Comparison of ENCODE assay signal across 21 cellular contexts in genomic region chrX:103793541-103793932, GRCh38. TPM values are rescaled to one million over a fixed set of nuclear protein-coding genes. Genes with fewer than 3 reads are reported as not detected.
DNase-seq lines count a peak whose midpoint lies in the region; ATAC-seq and TF ChIP-seq lines count a peak whose summit lies in the region.
"Had no signal": no experiment of that assay in that cellular context is flagged by ENCODE, and none has a peak within 500 bp of the region (broad histone marks: within the 10 kb centered on the region; RNA-seq: fewer than 3 reads in every experiment).

No MANE protein-coding gene starts in this region.

- intact Hi-C loops in CD8-positive, alpha-beta T cell (cut with DNase I, micrococcal nuclease): no loop called here

- peaks cover 42% of the 10 kb centered on the region for H3K4me1 Mint-ChIP-seq in HFFc6 (ENCODE audit: low read depth)
- no peaks in the 10 kb centered on the region for H3K4me1 Mint-ChIP-seq in CD8-positive, alpha-beta T cell (ENCODE audit: low read depth)
- H3K4me1 Mint-ChIP-seq: activated T-helper 17 cell treated with anti-CD3 and anti-CD28 coated beads, Interleukin-2, amount 50 U/mL, for 72 hours; central memory CD8-positive, alpha-beta T cell had no signal

- no peaks in the 10 kb centered on the region for H3K9me3 Mint-ChIP-seq in HFFc6
- no peaks in the 10 kb centered on the region for H3K9me3 Mint-ChIP-seq in CD8-positive, alpha-beta T cell
- H3K9me3 Mint-ChIP-seq: activated naive CD8-positive, alpha-beta T cell treated with anti-CD3 and anti-CD28 coated beads, Interleukin-2, amount 50 U/mL, for 24 hours; activated T-helper 17 cell treated with anti-CD3 and anti-CD28 coated beads, Interleukin-2, amount 50 U/mL, for 72 hours; central memory CD8-positive, alpha-beta T cell had no signal

- peak overlapping the region; percentile 56 for H3K4me2 ChIP-seq in skeletal muscle satellite cell (ENCODE audit: low read length)
- H3K4me2 ChIP-seq: BLaER1 treated with 17β-estradiol and CSF1 and Interleukin-3, amounts not matched to agents 10 nM and 100 nM had no signal

- no peaks in the 10 kb centered on the region for H3K36me3 ChIP-seq in skeletal muscle satellite cell (ENCODE audit: insufficient read depth, low read length)
- H3K36me3 ChIP-seq in CD8-positive, alpha-beta T cell (ENCODE audit: insufficient read depth, low read length): no peaks in the 10 kb centered on the region
- H3K36me3 ChIP-seq: BLaER1 treated with 17β-estradiol and CSF1 and Interleukin-3, amounts not matched to agents 10 nM and 100 nM; HAP-1; spleen had no signal

- ATAC-seq in foreskin keratinocyte: peak; percentile 10
- no peak for ATAC-seq in CD8-positive, alpha-beta T cell
- ATAC-seq in GM18498 (IDR thresholded peaks at IDR 0.05; ENCODE audit: unreplicated experiment): no peak
- ATAC-seq: activated naive CD8-positive, alpha-beta T cell treated with anti-CD3 and anti-CD28 coated beads, Interleukin-2, amount 50 U/mL, for 24 hours; activated T-helper 17 cell treated with anti-CD3 and anti-CD28 coated beads, Interleukin-2, amount 50 U/mL, for 72 hours; left colon had no signal

- H3K36me3 Mint-ChIP-seq in HFFc6 (ENCODE audit: low read depth): no peaks in the 10 kb centered on the region
- H3K36me3 Mint-ChIP-seq in CD8-positive, alpha-beta T cell: no peaks in the 10 kb centered on the region

- no peaks in the 10 kb centered on the region for H3K9me3 ChIP-seq in skeletal muscle satellite cell (replicated peaks; ENCODE audit: low read length)
- no peaks in the 10 kb centered on the region for H3K9me3 ChIP-seq in CD8-positive, alpha-beta T cell (ENCODE audit: low read length)
- H3K9me3 ChIP-seq: HAP-1, spleen had no signal

- POLR2A ChIA-PET in CD8-positive, alpha-beta T cell (lab: Charles Lee): no interaction called here

- DNase-seq in HFFc6 (no peak), foreskin keratinocyte (no peak), UCSD-AML1 (lab: John Stamatoyannopoulos, UW; ENCODE audit: unreplicated experiment) (no peak), NCI-H748 treated with DMSO at 0.1 percent for 48 hours (lab: John Stamatoyannopoulos, UW) (no peak)
- DNase-seq in CD8-positive, alpha-beta T cell: no peak
- DNase-seq: activated CD4-positive, alpha-beta T cell treated with anti-CD3 and anti-CD28 coated beads for 1 hour; activated naive CD8-positive, alpha-beta T cell treated with anti-CD3 and anti-CD28 coated beads, Interleukin-2, amount 50 U/mL, for 24 hours; DMS 273 treated with DMSO at 0.1 percent for 48 hours; left colon; NCI-H1694 treated with DMSO at 0.1 percent for 48 hours; posterior cingulate gyrus; spleen; T-helper 9 cell had no signal

- TF ChIP-seq CTCF in HFFc6 (IDR thresholded peaks at IDR 0.05) (no peak), foreskin keratinocyte (conservative IDR thresholded peaks at IDR 0.05) (no peak)
- no peak for TF ChIP-seq CTCF in CD8-positive, alpha-beta T cell (IDR thresholded peaks at IDR 0.05)

- no peaks in the 10 kb centered on the region; the same call in 1 of the 2 replicates for H3K27me3 Mint-ChIP-seq in HFFc6 (ENCODE audit: insufficient read depth)
- H3K27me3 Mint-ChIP-seq in CD8-positive, alpha-beta T cell (ENCODE audit: low read depth): no peaks in the 10 kb centered on the region
- H3K27me3 Mint-ChIP-seq: activated naive CD8-positive, alpha-beta T cell treated with anti-CD3 and anti-CD28 coated beads, Interleukin-2, amount 50 U/mL, for 24 hours; activated T-helper 17 cell treated with anti-CD3 and anti-CD28 coated beads, Interleukin-2, amount 50 U/mL, for 72 hours; central memory CD8-positive, alpha-beta T cell had no signal

- H3K4me3 Mint-ChIP-seq in HFFc6: peak overlapping the region; percentile 89
- no peak overlapping the region for H3K4me3 Mint-ChIP-seq in CD8-positive, alpha-beta T cell
- H3K4me3 Mint-ChIP-seq: activated naive CD8-positive, alpha-beta T cell treated with anti-CD3 and anti-CD28 coated beads, Interleukin-2, amount 50 U/mL, for 24 hours; activated T-helper 17 cell treated with anti-CD3 and anti-CD28 coated beads, Interleukin-2, amount 50 U/mL, for 72 hours; central memory CD8-positive, alpha-beta T cell had no signal

- H3K27ac Mint-ChIP-seq in HFFc6: peak overlapping the region; percentile 80
- no peak overlapping the region for H3K27ac Mint-ChIP-seq in CD8-positive, alpha-beta T cell
- H3K27ac Mint-ChIP-seq: activated naive CD8-positive, alpha-beta T cell treated with anti-CD3 and anti-CD28 coated beads, Interleukin-2, amount 50 U/mL, for 24 hours; activated T-helper 17 cell treated with anti-CD3 and anti-CD28 coated beads, Interleukin-2, amount 50 U/mL, for 72 hours had no signal

- no peaks in the 10 kb centered on the region for H3K27me3 ChIP-seq in foreskin keratinocyte
- H3K27me3 ChIP-seq in skeletal muscle satellite cell (ENCODE audit: control insufficient read depth, insufficient read depth, low read length): peaks cover 8% of the 10 kb centered on the region
- H3K27me3 ChIP-seq in CD8-positive, alpha-beta T cell (ENCODE audit: insufficient read depth, low read length): no peaks in the 10 kb centered on the region
- H3K27me3 ChIP-seq: BLaER1 treated with 17β-estradiol and CSF1 and Interleukin-3, amounts not matched to agents 10 nM and 100 nM; spleen had no signal

- H3K4me1 ChIP-seq in foreskin keratinocyte (peaks cover 8% of the 10 kb centered on the region), skeletal muscle satellite cell (ENCODE audit: control insufficient read depth, insufficient read depth, low read length) (peaks cover 19% of the 10 kb centered on the region)
- H3K4me1 ChIP-seq in CD8-positive, alpha-beta T cell (ENCODE audit: insufficient read depth, low read length): no peaks in the 10 kb centered on the region
- H3K4me1 ChIP-seq: HAP-1, spleen had no signal

- H3K9ac ChIP-seq in skeletal muscle satellite cell (ENCODE audit: low read depth, low read length): no peak overlapping the region
- H3K9ac ChIP-seq: BLaER1 treated with 17β-estradiol and CSF1 and Interleukin-3, amounts not matched to agents 10 nM and 100 nM had no signal

- no peak overlapping the region for H3K4me3 ChIP-seq in skeletal muscle satellite cell (ENCODE audit: low read length)
- H3K4me3 ChIP-seq in CD8-positive, alpha-beta T cell (ENCODE audit: low read depth, low read length): no peak overlapping the region
- H3K4me3 ChIP-seq: BLaER1 treated with 17β-estradiol and CSF1 and Interleukin-3, amounts not matched to agents 10 nM and 100 nM; HAP-1; spleen had no signal

- CTCF ChIA-PET in CD8-positive, alpha-beta T cell (lab: Charles Lee): no interaction called here

- H3K27ac ChIP-seq in angular gyrus (ENCODE audit: low read depth, low read length) (peak overlapping the region; percentile 76), foreskin keratinocyte (no peak overlapping the region)
- no peak overlapping the region for H3K27ac ChIP-seq in CD8-positive, alpha-beta T cell (ENCODE audit: low read depth, low read length)
- H3K27ac ChIP-seq: BLaER1 treated with 17β-estradiol and CSF1 and Interleukin-3, amounts not matched to agents 10 nM and 100 nM; spleen had no signal

RNA-seq across cellular contexts. Expression of gene PLP1, which starts 16.9 kb away (rescaled TPM):
- total RNA-seq in HFFc6 (2021; fragmentation: NEBNext Ultra II Directional; extraction: Animal tissue kit (Norgen Biotek cat#: 25700)): 1 to 10 TPM in 1 of 6 experiments, under 1 TPM in 5; 0.12 to 1.2 (median 0.50) TPM
- total RNA-seq in foreskin keratinocyte: not detected in 2 replicates
- polyA plus RNA-seq in foreskin keratinocyte: 0.01 TPM in 1 of 2 replicates, not detected in the other
- total RNA-seq in skeletal muscle satellite cell (2012; rRNA removed): 0.22 and 2.5 TPM in 2 replicates
- total RNA-seq in CD8-positive, alpha-beta T cell: not detected
- total RNA-seq: activated T-helper 17 cell treated with anti-CD3 and anti-CD28 coated beads, Interleukin-2, amount 50 U/mL, for 72 hours; NCI-H460 had no signal

RNA-seq across cellular contexts. Expression of gene RAB9B, which starts 38.5 kb away (rescaled TPM):
- total RNA-seq in HFFc6 (2021; fragmentation: NEBNext Ultra II Directional; extraction: Animal tissue kit (Norgen Biotek cat#: 25700)): under 1 TPM; 0.14 to 0.40 (median 0.25) TPM
- 0.11 and 0.17 TPM in 2 replicates for total RNA-seq in foreskin keratinocyte
- 0.07 TPM in 2 replicates for polyA plus RNA-seq in foreskin keratinocyte
- total RNA-seq in skeletal muscle satellite cell (2012; rRNA removed): 0.44 and 0.51 TPM in 2 replicates
- total RNA-seq in CD8-positive, alpha-beta T cell: under 1 TPM in 1 of 2 experiments, not detected in 1; 0.08 TPM
